8 cellular contexts compared by ENCODE assay signal in the genomic region with DNA sequence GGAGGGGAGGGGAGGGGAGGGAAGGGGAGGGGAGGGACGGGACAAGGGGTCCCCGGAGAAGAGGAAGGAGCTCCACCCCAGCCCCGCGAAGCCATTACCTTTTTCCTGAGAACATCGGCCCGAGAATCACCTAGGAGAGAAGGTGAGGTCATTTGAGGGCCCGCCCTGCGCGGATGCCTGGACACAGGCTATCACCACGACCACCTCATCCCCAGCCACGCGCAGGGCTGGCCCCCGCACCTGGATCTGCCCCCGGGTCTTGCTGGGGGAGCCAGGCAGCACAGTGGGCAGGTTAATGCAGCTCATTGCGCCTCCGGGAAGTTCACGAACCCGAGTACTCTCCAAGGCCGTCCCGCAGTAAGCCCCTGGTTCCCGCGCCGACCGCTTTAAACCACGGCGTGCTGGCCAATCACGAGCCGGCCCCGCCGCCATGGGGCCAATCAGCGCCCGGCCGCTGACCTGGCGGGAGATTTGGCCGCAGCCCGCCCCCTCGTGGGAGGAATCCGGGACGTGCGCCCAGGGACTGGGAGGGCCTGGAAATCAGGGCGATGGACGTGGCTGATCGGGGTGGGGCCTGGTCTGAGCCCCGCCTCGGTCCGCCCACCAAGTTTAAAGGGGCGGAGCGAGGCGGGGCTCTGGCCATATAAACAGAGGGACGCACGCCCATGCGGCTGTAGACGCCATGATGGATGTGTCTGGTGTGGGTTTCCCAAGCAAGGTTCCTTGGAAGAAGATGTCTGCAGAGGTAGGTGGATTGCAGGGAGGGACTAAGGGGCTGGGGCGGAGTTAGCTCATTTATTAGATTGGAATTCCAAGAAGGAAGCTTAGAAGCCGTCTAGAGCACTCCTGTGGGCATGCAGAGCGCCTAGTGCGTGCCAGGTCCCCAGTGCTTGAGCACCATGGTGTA. TPM values are rescaled to one million over a fixed set of nuclear protein-coding genes. Genes with fewer than 3 reads are reported as not detected.
A peak's percentile ranks its signal among the peaks of the same experiment; 100 is the strongest.
DNase-seq lines count a peak whose midpoint lies in the region; ATAC-seq, FAIRE-seq and TF ChIP-seq lines count a peak whose summit lies in the region.

A gene with protein sequence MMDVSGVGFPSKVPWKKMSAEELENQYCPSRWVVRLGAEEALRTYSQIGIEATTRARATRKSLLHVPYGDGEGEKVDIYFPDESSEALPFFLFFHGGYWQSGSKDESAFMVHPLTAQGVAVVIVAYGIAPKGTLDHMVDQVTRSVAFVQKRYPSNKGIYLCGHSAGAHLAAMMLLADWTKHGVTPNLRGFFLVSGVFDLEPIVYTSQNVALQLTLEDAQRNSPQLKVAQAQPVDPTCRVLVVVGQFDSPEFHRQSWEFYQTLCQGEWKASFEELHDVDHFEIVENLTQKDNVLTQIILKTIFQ (plus strand): TSS at position 674 of the 907 bp plus-strand sequence. CDS start 9 bp downstream, at position 683.
A gene with protein sequence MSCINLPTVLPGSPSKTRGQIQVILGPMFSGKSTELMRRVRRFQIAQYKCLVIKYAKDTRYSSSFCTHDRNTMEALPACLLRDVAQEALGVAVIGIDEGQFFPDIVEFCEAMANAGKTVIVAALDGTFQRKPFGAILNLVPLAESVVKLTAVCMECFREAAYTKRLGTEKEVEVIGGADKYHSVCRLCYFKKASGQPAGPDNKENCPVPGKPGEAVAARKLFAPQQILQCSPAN (minus strand): TSS at position 364 of the 907 bp plus-strand sequence. CDS start 58 bp downstream, at position 306.

- intact Hi-C loops in left ventricle myocardium inferior (cut with micrococcal nuclease): no loop called here
- intact Hi-C loops in prostate gland (cut with DNase I): no loop called here

- 7% methylated on average over 26 of the region's 57 CpGs for WGBS in prostate gland

- DNase-seq in GM12891 (ENCODE audit: insufficient read length, low spot score) (peak; percentile 99), NCI-H1436 (lab: John Stamatoyannopoulos, UW) (peak; percentile 98), T-helper 1 cell (peak; percentile 61 to 96 (median 68)), amniotic epithelial cell (ENCODE audit: low read depth) (peak; percentile 97), left ventricle myocardium inferior (peak; percentile 96), prostate gland (ENCODE audit: low spot score) (peak; percentile 97), urothelium cell line (ENCODE audit: low spot score) (peak; percentile 100)

- peak; percentile 91 for ATAC-seq in HG02798 (IDR thresholded peaks at IDR 0.05; ENCODE audit: poor library complexity, unreplicated experiment)

- FAIRE-seq in GM12891 (lab: Jason Lieb, UNC): peak; percentile 97
- FAIRE-seq in urothelium cell line (lab: Jason Lieb, UNC): peak; percentile 89

- H3K9me3 ChIP-seq in left ventricle myocardium inferior (replicated peaks) (no peaks in the 10 kb centered on the region), prostate gland (no peaks in the 10 kb centered on the region)

- H3K36me3 ChIP-seq in left ventricle myocardium inferior (peaks cover 19% of the 10 kb centered on the region), prostate gland (no peaks in the 10 kb centered on the region)

- TF ChIP-seq POLR2A in GM12891 (IDR thresholded peaks at IDR 0.05; ENCODE audit: low read depth, low read length) (peak; percentile 89), prostate gland (IDR thresholded peaks at IDR 0.05) (peak; percentile 83)

- H3K4me1 ChIP-seq in left ventricle myocardium inferior (peaks cover 35% of the 10 kb centered on the region), prostate gland (replicated peaks) (peaks cover 18% of the 10 kb centered on the region)

- H3K4me3 ChIP-seq in left ventricle myocardium inferior (peak within 1 kb of the TSS; percentile 66), prostate gland (peak within 1 kb of the TSS; percentile 28 to 38)

- TF ChIP-seq CTCF in left ventricle myocardium inferior (IDR thresholded peaks at IDR 0.05; ENCODE audit: borderline replicate concordance) (peak; percentile 90), prostate gland (IDR thresholded peaks at IDR 0.05) (peak; percentile 78 to 99 (median 92))

- H3K27ac ChIP-seq in left ventricle myocardium inferior (replicated peaks) (peak within 1 kb of the TSS; percentile 88), prostate gland (peak within 1 kb of the TSS; percentile 83 to 87)

- no peaks in the 10 kb centered on the region for H3K27me3 ChIP-seq in left ventricle myocardium inferior (ENCODE audit: low read depth)
- H3K27me3 ChIP-seq in prostate gland (replicated peaks; ENCODE audit: insufficient read depth): no peaks in the 10 kb centered on the region

TF ChIP-seq in GM12891, 5 proteins besides CTCF, POLR2A, EP300 and RAD21:
- TF ChIP-seq POLR2AphosphoS5 (IDR thresholded peaks at IDR 0.05; ENCODE audit: low read depth, low read length) (peak; percentile 75), POU2F2 (IDR thresholded peaks at IDR 0.05; ENCODE audit: low read depth, low read length) (no peak), SPI1 (IDR thresholded peaks at IDR 0.05; ENCODE audit: low read depth, low read length) (no peak), TAF1 (IDR thresholded peaks at IDR 0.05; ENCODE audit: low read depth, low read length) (0 out of 2 replicates have a peak, but pooled peaks have one; percentile 42), PAX5 (IDR thresholded peaks at IDR 0.05; ENCODE audit: insufficient read depth, low read length, severe bottlenecking) (no peak)

RNA-seq across cellular contexts. Expression of the first gene that starts in this region (rescaled TPM):
- 38.8 TPM for polyA plus RNA-seq in GM12891 (2012; ENCODE audit: low read depth, missing spikeins)
- total RNA-seq in left ventricle myocardium inferior (22.5 TPM), prostate gland (100 to 1,000 TPM; 116 to 122 TPM)

RNA-seq across cellular contexts. Expression of the second gene that starts in this region (rescaled TPM):
- 82.5 TPM for polyA plus RNA-seq in GM12891 (2012; ENCODE audit: low read depth, missing spikeins)
- total RNA-seq in left ventricle myocardium inferior (1.8 TPM), prostate gland (10 to 100 TPM; 10.8 to 11.2 TPM)

Comparison
In these comparisons a context has a peak if more than half of its experiments do, and no peak if none do; other contexts are left out.
1. Peak in every context shown above with its lines: DNase-seq, ATAC-seq, H3K4me3 ChIP-seq and H3K27ac ChIP-seq.